In genomic region chr4:150123073-150123472, GRCh38 we compare ENCODE assay signal across 26 cellular contexts.
DNase-seq lines count a peak whose midpoint lies in the region; ATAC-seq lines count a peak whose summit lies in the region.
"Had no signal": no experiment of that assay in that cellular context is flagged by ENCODE, and none has a peak within 500 bp of the region (broad histone marks: within the 10 kb centered on the region; RNA-seq: fewer than 3 reads in every experiment).

No MANE protein-coding gene starts in this region.

- H3K9ac ChIP-seq in BLaER1 treated with 17β-estradiol and CSF1 and Interleukin-3, amounts not matched to agents 10 nM and 100 nM, result no peak overlapping the region
- H3K9ac ChIP-seq: KMS-11 had no signal

- no peaks in the 10 kb centered on the region for H3K27me3 ChIP-seq in BLaER1 treated with 17β-estradiol and CSF1 and Interleukin-3, amounts not matched to agents 10 nM and 100 nM
- H3K27me3 ChIP-seq: Peyer's patch had no signal

- no peak overlapping the region for H3K27ac Mint-ChIP-seq in stimulated activated effector memory CD8-positive, alpha-beta T cell treated with anti-CD3 and anti-CD28 coated beads, Interleukin-12 subunit alpha, Interleukin-12 subunit beta, amount 100 ng/mL, for 72 hours
- H3K27ac Mint-ChIP-seq: CD8-positive, alpha-beta T cell; GM23338 had no signal

- H3K4me3 ChIP-seq in BLaER1 treated with 17β-estradiol and CSF1 and Interleukin-3, amounts not matched to agents 10 nM and 100 nM, result no peak overlapping the region
- H3K4me3 ChIP-seq: GM23338, Peyer's patch had no signal

- no peaks in the 10 kb centered on the region for H3K9me3 Mint-ChIP-seq in stimulated activated effector memory CD8-positive, alpha-beta T cell treated with anti-CD3 and anti-CD28 coated beads, Interleukin-12 subunit alpha, Interleukin-12 subunit beta, amount 100 ng/mL, for 72 hours
- H3K9me3 Mint-ChIP-seq: CD8-positive, alpha-beta T cell had no signal

- ATAC-seq in GM18870 (IDR thresholded peaks at IDR 0.05; ENCODE audit: unreplicated experiment) (peak; percentile 51), HG02885 (IDR thresholded peaks at IDR 0.05; ENCODE audit: poor library complexity, unreplicated experiment) (peak; percentile 30), GM19351 (IDR thresholded peaks at IDR 0.05; ENCODE audit: unreplicated experiment) (no peak)
- peak; percentile 66 for ATAC-seq in stimulated activated effector memory CD8-positive, alpha-beta T cell treated with anti-CD3 and anti-CD28 coated beads, Interleukin-12 subunit alpha, Interleukin-12 subunit beta, amount 100 ng/mL, for 72 hours
- ATAC-seq: CD8-positive, alpha-beta T cell; GM23338 had no signal

- H3K4me3 Mint-ChIP-seq in stimulated activated effector memory CD8-positive, alpha-beta T cell treated with anti-CD3 and anti-CD28 coated beads, Interleukin-12 subunit alpha, Interleukin-12 subunit beta, amount 100 ng/mL, for 72 hours, result no peak overlapping the region
- H3K4me3 Mint-ChIP-seq: CD8-positive, alpha-beta T cell; GM23338 had no signal

- no peaks in the 10 kb centered on the region for H3K36me3 Mint-ChIP-seq in stimulated activated effector memory CD8-positive, alpha-beta T cell treated with anti-CD3 and anti-CD28 coated beads, Interleukin-12 subunit alpha, Interleukin-12 subunit beta, amount 100 ng/mL, for 72 hours
- H3K36me3 Mint-ChIP-seq: CD8-positive, alpha-beta T cell had no signal

- no peaks in the 10 kb centered on the region for H3K4me1 Mint-ChIP-seq in stimulated activated effector memory CD8-positive, alpha-beta T cell treated with anti-CD3 and anti-CD28 coated beads, Interleukin-12 subunit alpha, Interleukin-12 subunit beta, amount 100 ng/mL, for 72 hours

- no peak for DNase-seq in stimulated activated effector memory CD8-positive, alpha-beta T cell treated with anti-CD3 and anti-CD28 coated beads, Interleukin-12 subunit alpha, Interleukin-12 subunit beta, amount 100 ng/mL, for 72 hours (ENCODE audit: low spot score in 2 of 2)
- DNase-seq in iPS-NIHi7 (ENCODE audit: extremely low spot score), result no peak
- DNase-seq in central memory CD4-positive, alpha-beta T cell, result no peak
- DNase-seq: AML-193; CD8-positive, alpha-beta T cell; DMS 273 treated with DMSO at 0.1 percent for 48 hours; DMS79; EL; GDM1; HCEC 1CT; NCI-H1048; NCI-H1417; NCI-H1694; NCI-H2029 treated with DMSO at 0.1 percent for 48 hours; NCI-H2227 treated with DMSO at 0.1 percent for 48 hours; NCI-H526 treated with DMSO at 0.1 percent for 48 hours; Peyer's patch; SHP77 treated with DMSO at 0.1 percent for 48 hours had no signal

- peaks cover 0 to 30% (median 9%) of the 10 kb centered on the region in 11 experiments; a peak in 14 of 22 replicates for H3K36me3 ChIP-seq in BLaER1 treated with 17β-estradiol and CSF1 and Interleukin-3, amounts not matched to agents 10 nM and 100 nM
- H3K36me3 ChIP-seq: Peyer's patch had no signal

- H3K4me1 ChIP-seq in BLaER1 treated with 17β-estradiol and CSF1 and Interleukin-3, amounts not matched to agents 10 nM and 100 nM, result peaks cover 47 to 55% (median 49%) of the 10 kb centered on the region in 10 experiments

- H3K27ac ChIP-seq in BLaER1 treated with 17β-estradiol and CSF1 and Interleukin-3, amounts not matched to agents 10 nM and 100 nM, result peak overlapping the region in 4 of 11 experiments; percentile 59 to 92 (median 88); a peak in 4 of 22 replicates
- H3K27ac ChIP-seq: C4-2B, HL-60, KMS-11, Peyer's patch had no signal

- H4K20me1 ChIP-seq in BLaER1 treated with 17β-estradiol and CSF1 and Interleukin-3, amounts not matched to agents 10 nM and 100 nM, result no peaks in the 10 kb centered on the region

- H3K4me2 ChIP-seq in BLaER1 treated with 17β-estradiol and CSF1 and Interleukin-3, amounts not matched to agents 10 nM and 100 nM, result peak overlapping the region in 8 of 11 experiments; percentile 42 to 93 (median 75); a peak in 11 of 22 replicates
- H3K4me2 ChIP-seq: GM23338, KMS-11 had no signal

- H3K9me3 ChIP-seq in BLaER1 treated with 17β-estradiol and CSF1 and Interleukin-3, amounts not matched to agents 10 nM and 100 nM (replicated peaks in 1 of 11), result peaks cover 13 to 41% (median 31%) of the 10 kb centered on the region in 11 experiments
- H3K9me3 ChIP-seq: Peyer's patch had no signal
